In genomic region chr10:61994404-61995031, GRCh38 we compare ENCODE assay signal across 10 cellular contexts.
DNase-seq lines count a peak whose midpoint lies in the region; ATAC-seq and TF ChIP-seq lines count a peak whose summit lies in the region.
"Had no signal": no experiment of that assay in that cellular context is flagged by ENCODE, and none has a peak within 500 bp of the region (broad histone marks: within the 10 kb centered on the region; RNA-seq: fewer than 3 reads in every experiment).

No MANE protein-coding gene starts in this region.

- H3K27ac Mint-ChIP-seq in activated CD8-positive, alpha-beta memory T cell treated with anti-CD3 and anti-CD28 coated beads, Interleukin-2, amount 10 ng/mL, durations not matched to agents 7 days and 5 days, result peak overlapping the region; percentile 98
- peak overlapping the region; percentile 97 to 100 for H3K27ac Mint-ChIP-seq in activated naive CD4-positive, alpha-beta T cell treated with anti-CD3 and anti-CD28 coated beads, Interleukin-2, amount 50 U/mL, for 72 hours
- H3K27ac Mint-ChIP-seq in Caco-2 (ENCODE audit: unreplicated experiment), result no peak overlapping the region

- TF ChIP-seq CTCF in lower lobe of right lung (IDR thresholded peaks at IDR 0.05) (no peak), thoracic aorta (IDR thresholded peaks at IDR 0.05) (no peak), BE2C (IDR thresholded peaks at IDR 0.05; ENCODE audit: low read depth, low read length) (no peak), Caco-2 (IDR thresholded peaks at IDR 0.05; ENCODE audit: insufficient read depth in 1 of 2, low read depth in 1 of 2, low read length in 1 of 2, severe bottlenecking in 1 of 2, unreplicated experiment in 1 of 2) (no peak)

- no peaks in the 10 kb centered on the region for H3K36me3 ChIP-seq in lower lobe of right lung
- no peaks in the 10 kb centered on the region for H3K36me3 ChIP-seq in thoracic aorta
- no peaks in the 10 kb centered on the region for H3K36me3 ChIP-seq in BE2C
- peaks cover 12% of the 10 kb centered on the region for H3K36me3 ChIP-seq in Caco-2 (ENCODE audit: control insufficient read depth, insufficient read depth, low read length)
- H3K36me3 ChIP-seq: adrenal gland had no signal

- ATAC-seq in activated CD8-positive, alpha-beta memory T cell treated with anti-CD3 and anti-CD28 coated beads, Interleukin-2, amount 10 ng/mL, durations not matched to agents 7 days and 5 days, result no peak
- ATAC-seq in activated naive CD4-positive, alpha-beta T cell treated with anti-CD3 and anti-CD28 coated beads, Interleukin-2, amount 50 U/mL, for 72 hours, result no peak
- ATAC-seq in lower lobe of right lung (no peak), thoracic aorta (ENCODE audit: insufficient number of reproducible peaks, low FRiP score, low read depth) (no peak), HG02981 (IDR thresholded peaks at IDR 0.05; ENCODE audit: unreplicated experiment) (no peak)

- POLR2A ChIA-PET in Caco-2 (lab: Charles Lee), result no interaction called here

- intact Hi-C loops in lower lobe of right lung (cut with DNase I) (no loop called here), Caco-2 (cut with micrococcal nuclease; ENCODE audit: unreplicated experiment) (no loop called here)

- no peaks in the 10 kb centered on the region for H3K9me3 ChIP-seq in lower lobe of right lung
- H3K9me3 ChIP-seq in thoracic aorta, result no peaks in the 10 kb centered on the region
- H3K9me3 ChIP-seq in BE2C, result no peaks in the 10 kb centered on the region
- no peaks in the 10 kb centered on the region for H3K9me3 ChIP-seq in Caco-2
- H3K9me3 ChIP-seq: adrenal gland had no signal

- H3K36me3 Mint-ChIP-seq in activated CD8-positive, alpha-beta memory T cell treated with anti-CD3 and anti-CD28 coated beads, Interleukin-2, amount 10 ng/mL, durations not matched to agents 7 days and 5 days, result peaks cover 48% of the 10 kb centered on the region
- peaks cover 20 to 73% of the 10 kb centered on the region in 2 donors for H3K36me3 Mint-ChIP-seq in activated naive CD4-positive, alpha-beta T cell treated with anti-CD3 and anti-CD28 coated beads, Interleukin-2, amount 50 U/mL, for 72 hours
- H3K36me3 Mint-ChIP-seq in Caco-2 (ENCODE audit: insufficient read depth, unreplicated experiment), result peaks cover 92% of the 10 kb centered on the region

- BruUV-seq in Caco-2 (replicated peaks; lab: Mats Ljungman, UMichigan), result no TSS peak

- peaks cover 63% of the 10 kb centered on the region for H3K4me1 Mint-ChIP-seq in activated CD8-positive, alpha-beta memory T cell treated with anti-CD3 and anti-CD28 coated beads, Interleukin-2, amount 10 ng/mL, durations not matched to agents 7 days and 5 days
- H3K4me1 Mint-ChIP-seq in Caco-2 (ENCODE audit: low read depth, unreplicated experiment), result peaks cover 36% of the 10 kb centered on the region

- no peak for DNase-seq in activated CD8-positive, alpha-beta memory T cell treated with anti-CD3 and anti-CD28 coated beads, Interleukin-2, amount 10 ng/mL, durations not matched to agents 7 days and 5 days
- DNase-seq in activated CD8-positive, alpha-beta memory T cell treated with anti-CD3 and anti-CD28 coated beads for 24 hours, result no peak
- no peak for DNase-seq in activated naive CD4-positive, alpha-beta T cell treated with anti-CD3 and anti-CD28 coated beads, Interleukin-2, amount 50 U/mL, for 72 hours (ENCODE audit: low spot score in 2 of 2)
- DNase-seq in lower lobe of right lung (no peak), thoracic aorta (ENCODE audit: low spot score) (no peak), BE2C (no peak), Caco-2 (no peak)
- DNase-seq: adrenal gland, NCI-H187 treated with DMSO at 0.1 percent for 48 hours had no signal

- no peak overlapping the region for H3K4me3 ChIP-seq in lower lobe of right lung
- peak overlapping the region; percentile 62 for H3K4me3 ChIP-seq in thoracic aorta
- no peak overlapping the region for H3K4me3 ChIP-seq in BE2C (ENCODE audit: low read depth, low read length)
- no peak overlapping the region for H3K4me3 ChIP-seq in Caco-2 (ENCODE audit: low read depth, low read length)
- H3K4me3 ChIP-seq: adrenal gland had no signal

- H3K27me3 ChIP-seq in lower lobe of right lung (ENCODE audit: low read depth), result no peaks in the 10 kb centered on the region
- no peaks in the 10 kb centered on the region for H3K27me3 ChIP-seq in thoracic aorta (replicated peaks; ENCODE audit: insufficient read depth)
- H3K27me3 ChIP-seq in BE2C, result no peaks in the 10 kb centered on the region
- H3K27me3 ChIP-seq in Caco-2 (replicated peaks; ENCODE audit: control insufficient read depth, insufficient read depth, low read length), result no peaks in the 10 kb centered on the region
- H3K27me3 ChIP-seq: adrenal gland had no signal

- peak overlapping the region; percentile 80 for H3K27ac ChIP-seq in lower lobe of right lung
- H3K27ac ChIP-seq in thoracic aorta, result peak overlapping the region; percentile 77 to 91

- H3K4me3 Mint-ChIP-seq in activated CD8-positive, alpha-beta memory T cell treated with anti-CD3 and anti-CD28 coated beads, Interleukin-2, amount 10 ng/mL, durations not matched to agents 7 days and 5 days, result peak overlapping the region; percentile 80
- no peak overlapping the region for H3K4me3 Mint-ChIP-seq in Caco-2 (ENCODE audit: unreplicated experiment)

- H3K27me3 Mint-ChIP-seq in activated CD8-positive, alpha-beta memory T cell treated with anti-CD3 and anti-CD28 coated beads, Interleukin-2, amount 10 ng/mL, durations not matched to agents 7 days and 5 days, result no peaks in the 10 kb centered on the region
- no peaks in the 10 kb centered on the region for H3K27me3 Mint-ChIP-seq in Caco-2 (ENCODE audit: insufficient read depth, unreplicated experiment)

- CTCF ChIA-PET in activated CD8-positive, alpha-beta memory T cell treated with anti-CD3 and anti-CD28 coated beads, Interleukin-2, amount 10 ng/mL, durations not matched to agents 7 days and 5 days (lab: Charles Lee), result interaction anchor here (0.5 to 2.8 kb wide), 4 partner anchors 31 to 503 kb away, joined by 3 to 16 read pairs (median 5); partner anchors contain the start of gene ARID5B
- CTCF ChIA-PET in Caco-2 (lab: Charles Lee), result no interaction called here

- H3K4me1 ChIP-seq in lower lobe of right lung (peaks cover 34% of the 10 kb centered on the region), thoracic aorta (ENCODE audit: control insufficient read depth in 1 of 2, low read depth in 2 of 2) (peaks cover 38 to 56% of the 10 kb centered on the region in 2 donors), BE2C (peaks cover 11% of the 10 kb centered on the region), Caco-2 (peaks cover 54% of the 10 kb centered on the region)

- peaks cover 2% of the 10 kb centered on the region for H3K9me3 Mint-ChIP-seq in activated CD8-positive, alpha-beta memory T cell treated with anti-CD3 and anti-CD28 coated beads, Interleukin-2, amount 10 ng/mL, durations not matched to agents 7 days and 5 days (ENCODE audit: low read depth)
- peaks cover under 1 to 7% of the 10 kb centered on the region in 2 donors for H3K9me3 Mint-ChIP-seq in activated naive CD4-positive, alpha-beta T cell treated with anti-CD3 and anti-CD28 coated beads, Interleukin-2, amount 50 U/mL, for 72 hours
- no peaks in the 10 kb centered on the region for H3K9me3 Mint-ChIP-seq in Caco-2 (ENCODE audit: unreplicated experiment)
